ENCODE assay signal across 15 cellular contexts in genomic region chr14:105498430-105499255, GRCh38. TPM values are rescaled to one million over a fixed set of nuclear protein-coding genes. Genes with fewer than 3 reads are reported as not detected.
A peak's percentile ranks its signal among the peaks of the same experiment; 100 is the strongest.
DNase-seq lines count a peak whose midpoint lies in the region; ATAC-seq and TF ChIP-seq lines count a peak whose summit lies in the region.
"Had no signal": no experiment of that assay in that cellular context is flagged by ENCODE, and none has a peak within 500 bp of the region (broad histone marks: within the 10 kb centered on the region; RNA-seq: fewer than 3 reads in every experiment).

No MANE protein-coding gene starts in this region.

- H3K36me3 ChIP-seq in breast epithelium (no peaks in the 10 kb centered on the region), upper lobe of left lung (peaks cover 0 to 7% (median 4%) of the 10 kb centered on the region in 4 donors)

- peaks cover 19% of the 10 kb centered on the region for H3K36me3 Mint-ChIP-seq in MCF 10A (ENCODE audit: insufficient read depth, unreplicated experiment)

- H3K27ac Mint-ChIP-seq in MCF 10A (ENCODE audit: low read depth, unreplicated experiment), result no peak overlapping the region
- H3K27ac Mint-ChIP-seq: activated CD4-positive, alpha-beta T cell treated with anti-CD3 and anti-CD28 coated beads, Interleukin-2, amount 10 ng/mL, durations not matched to agents 7 days and 5 days; activated T-helper 2 cell treated with anti-CD3 and anti-CD28 coated beads, Interferon-gamma antibody, Interleukin-2, Interleukin-4, amounts not matched to agents 10 μg/mL and 5 μg/mL and 100 μg/mL, durations not matched to agents 14 hours and 24 hours and 36 hours had no signal

- no peak overlapping the region for H3K4me3 Mint-ChIP-seq in MCF 10A (ENCODE audit: unreplicated experiment)
- H3K4me3 Mint-ChIP-seq: activated CD4-positive, alpha-beta T cell treated with anti-CD3 and anti-CD28 coated beads, Interleukin-2, amount 10 ng/mL, durations not matched to agents 7 days and 5 days had no signal

- 91 to 97% methylated on average over 17 to 35 of the region's 36 CpGs for WGBS in upper lobe of left lung, 2 donors

- POLR2A ChIA-PET in MCF 10A (lab: Yijun Ruan, JAX), result no interaction called here

- intact Hi-C loops in breast epithelium (cut with DNase I; ENCODE audit: low total_unique reads), result no loop called here
- intact Hi-C loops in MCF 10A (cut with micrococcal nuclease), result no loop called here

- no TSS peak for BruUV-seq in MCF 10A (replicated peaks; lab: Mats Ljungman, UMichigan)

- H3K9me3 Mint-ChIP-seq in MCF 10A (ENCODE audit: unreplicated experiment), result no peaks in the 10 kb centered on the region
- H3K9me3 Mint-ChIP-seq: activated CD4-positive, alpha-beta T cell treated with anti-CD3 and anti-CD28 coated beads, Interleukin-2, amount 10 ng/mL, durations not matched to agents 7 days and 5 days; activated T-helper 2 cell treated with anti-CD3 and anti-CD28 coated beads, Interferon-gamma antibody, Interleukin-2, Interleukin-4, amounts not matched to agents 10 μg/mL and 5 μg/mL and 100 μg/mL, durations not matched to agents 14 hours and 24 hours and 36 hours had no signal

- ATAC-seq in upper lobe of left lung (ENCODE audit: low FRiP score in 2 of 2) (no peak), GM21825 (IDR thresholded peaks at IDR 0.05; ENCODE audit: unreplicated experiment) (no peak), HG03432 (IDR thresholded peaks at IDR 0.05; ENCODE audit: unreplicated experiment) (no peak)

- TF ChIP-seq CTCF in breast epithelium (IDR thresholded peaks at IDR 0.05), result no peak
- TF ChIP-seq CTCF in MCF 10A (IDR thresholded peaks at IDR 0.05; ENCODE audit: unreplicated experiment), result no peak
- TF ChIP-seq CTCF in upper lobe of left lung (IDR thresholded peaks at IDR 0.05), result no peak

- no peaks in the 10 kb centered on the region for H3K27me3 ChIP-seq in breast epithelium
- no peaks in the 10 kb centered on the region for H3K27me3 ChIP-seq in upper lobe of left lung
- H3K27me3 ChIP-seq: tibial artery had no signal

- peaks cover 3 to 13% of the 10 kb centered on the region in 2 donors for H3K4me1 ChIP-seq in breast epithelium
- no peaks in the 10 kb centered on the region for H3K4me1 ChIP-seq in upper lobe of left lung

- TF ChIP-seq EP300 in upper lobe of left lung (IDR thresholded peaks at IDR 0.05), result no peak

- no peaks in the 10 kb centered on the region for H3K4me1 Mint-ChIP-seq in MCF 10A (ENCODE audit: insufficient read depth, unreplicated experiment)
- H3K4me1 Mint-ChIP-seq: activated CD4-positive, alpha-beta T cell treated with anti-CD3 and anti-CD28 coated beads, Interleukin-2, amount 10 ng/mL, durations not matched to agents 7 days and 5 days had no signal

- no peak for DNase-seq in breast epithelium (ENCODE audit: low spot score in 2 of 2)
- no peak for DNase-seq in MCF 10A (ENCODE audit: unreplicated experiment)
- DNase-seq in midbrain (lab: John Stamatoyannopoulos, UW), result peak; percentile 72
- DNase-seq in upper lobe of left lung, result peak; percentile 19 to 83
- no peak for DNase-seq in NCI-H446 (lab: John Stamatoyannopoulos, UW)
- DNase-seq: activated CD4-positive, alpha-beta T cell treated with anti-CD3 and anti-CD28 coated beads, Interleukin-2, amount 10 ng/mL, durations not matched to agents 7 days and 5 days; DMS153; NCI-H524 treated with DMSO at 0.1 percent for 48 hours; stimulated activated CD4-positive, alpha-beta T cell treated with anti-CD3 and anti-CD28 coated beads, Interleukin-12 subunit alpha, Interleukin-12 subunit beta, amount 100 ng/mL, for 4 hours had no signal

- H3K4me3 ChIP-seq in breast epithelium, result no peak overlapping the region
- no peak overlapping the region for H3K4me3 ChIP-seq in upper lobe of left lung
- H3K4me3 ChIP-seq: tibial artery had no signal

- no peaks in the 10 kb centered on the region for H3K27me3 Mint-ChIP-seq in MCF 10A (ENCODE audit: insufficient read depth, unreplicated experiment)
- H3K27me3 Mint-ChIP-seq: activated CD4-positive, alpha-beta T cell treated with anti-CD3 and anti-CD28 coated beads, Interleukin-2, amount 10 ng/mL, durations not matched to agents 7 days and 5 days had no signal

- no peak for TF ChIP-seq POLR2A in breast epithelium (IDR thresholded peaks at IDR 0.05)
- TF ChIP-seq POLR2A in upper lobe of left lung (IDR thresholded peaks at IDR 0.05), result no peak

- H3K9me3 ChIP-seq in breast epithelium, result no peaks in the 10 kb centered on the region
- no peaks in the 10 kb centered on the region for H3K9me3 ChIP-seq in upper lobe of left lung
- H3K9me3 ChIP-seq: tibial artery had no signal

- H3K27ac ChIP-seq in breast epithelium, result peak overlapping the region; percentile 40 to 45
- H3K27ac ChIP-seq in cingulate gyrus (ENCODE audit: low read depth, low read length), result peak overlapping the region; percentile 99
- no peak overlapping the region for H3K27ac ChIP-seq in upper lobe of left lung
- H3K27ac ChIP-seq: KMS-11, tibial artery had no signal

- CTCF ChIA-PET in MCF 10A (lab: Yijun Ruan, JAX), result no interaction called here

RNA-seq across cellular contexts. Expression of gene TEDC1, which starts 7.6 kb away (rescaled TPM):
- 1 to 10 TPM; 4.9 to 7.8 (median 6.7) TPM for total RNA-seq in breast epithelium
- total RNA-seq in MCF 10A (2022), result 11.2 and 17.6 TPM in 2 replicates
- 10 to 100 TPM; 13.8 to 38.5 (median 17.4) TPM for total RNA-seq in upper lobe of left lung

RNA-seq across cellular contexts. Expression of gene CRIP1, which starts 12.0 kb away (rescaled TPM):
- total RNA-seq in breast epithelium (10 to 100 TPM; 24.1 to 32.8 (median 32.8) TPM), MCF 10A (2022) (not detected in 2 replicates), upper lobe of left lung (100 to 1,000 TPM in 4 of 6 donors, 10 to 100 TPM in 2; 26.2 to 425 (median 200) TPM)

RNA-seq across cellular contexts. Expression of gene CRIP2, which starts 24.0 kb away (rescaled TPM):
- 100 to 1,000 TPM in 1 of 3 donors, 10 to 100 TPM in 2; 46.2 to 146 (median 92.1) TPM for total RNA-seq in breast epithelium
- total RNA-seq in MCF 10A (2022), result 31.1 and 50.5 TPM in 2 replicates
- total RNA-seq in upper lobe of left lung, result 100 to 1,000 TPM in 5 of 6 donors, 10 to 100 TPM in 1; 55.5 to 422 (median 190) TPM

RNA-seq across cellular contexts. Expression of gene TMEM121, which starts 27.7 kb away (rescaled TPM):
- total RNA-seq in breast epithelium, result 1 to 10 TPM; 2.4 to 9.2 (median 9.2) TPM
- total RNA-seq in MCF 10A (2022), result 0.34 and 0.68 TPM in 2 replicates
- total RNA-seq in upper lobe of left lung, result 1 to 10 TPM in 4 of 6 donors, under 1 TPM in 1, not detected in 1; 0.69 to 4.6 (median 3.8) TPM

Comparison
In these comparisons a context has a peak if more than half of its experiments do, and no peak if none do; other contexts are left out.
1. RNA of gene CRIP1, which starts 12.0 kb away (total RNA-seq): 26.2 to 425 TPM in upper lobe of left lung and 24.1 to 32.8 TPM in breast epithelium; not detected in MCF 10A; every median in the first group is over 10 times any median in the second.
2. DNase-seq: peak in midbrain (single experiment) and upper lobe of left lung (2 of 2); none in breast epithelium (0 of 2), MCF 10A (single experiment) and NCI-H446 (0 of 2).
3. H3K27ac ChIP-seq: peak in breast epithelium (2 of 2) and cingulate gyrus (single experiment); none in upper lobe of left lung (0 of 4).